In the genomic region with DNA sequence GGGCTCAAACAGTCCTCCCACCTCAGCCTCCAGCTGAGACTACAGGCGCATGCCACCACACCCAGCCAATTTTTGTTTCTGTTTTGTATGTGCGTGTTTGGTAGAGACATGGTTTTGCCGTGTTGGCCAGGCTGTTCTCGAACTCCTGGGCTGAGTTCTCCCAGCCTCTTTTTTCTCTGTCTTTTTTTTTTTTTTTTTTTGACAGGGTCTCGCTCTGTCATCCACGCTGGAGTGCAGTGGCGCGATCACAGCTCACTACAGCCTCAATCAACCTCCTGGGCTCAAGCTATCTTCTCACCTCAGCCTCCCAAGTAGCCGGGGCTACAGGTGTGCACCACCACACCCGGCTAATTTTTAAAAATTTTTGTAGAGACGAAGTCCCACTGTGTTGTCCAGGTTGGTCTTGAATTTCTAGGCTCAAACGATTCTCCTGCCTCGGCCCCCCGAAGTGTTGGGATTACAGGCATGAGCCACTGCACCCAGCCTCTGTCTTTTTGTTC, we compare ENCODE assay signal across 8 cellular contexts. TPM values are rescaled to one million over a fixed set of nuclear protein-coding genes. Genes with fewer than 3 reads are reported as not detected.
DNase-seq lines count a peak whose midpoint lies in the region; ATAC-seq and TF ChIP-seq lines count a peak whose summit lies in the region.

No MANE protein-coding gene starts in this region.

- H3K9me3 Mint-ChIP-seq in activated T-cell treated with anti-CD3 and anti-CD28 coated beads, Interleukin-2, amount 50 U/mL, for 4 hours: no peaks in the 10 kb centered on the region

- RAD21 ChIA-PET in HCT116 (lab: Charles Lee; ENCODE audit: low non-redundant PET in 1 of 2, low total read pairs in 2 of 2, uncharacterized antibody in 2 of 2, unreplicated experiment in 2 of 2): interaction anchor here (0.7 to 2.0 kb wide), 4 partner anchors 17 to 182 kb away, joined by 3 to 7 read pairs (median 4); no protein-coding TSS in a partner anchor

- H3K27me3 Mint-ChIP-seq in activated T-cell treated with anti-CD3 and anti-CD28 coated beads, Interleukin-2, amount 50 U/mL, for 4 hours (ENCODE audit: low read depth): no peaks in the 10 kb centered on the region

- peak overlapping the region; percentile 89 for H3K9ac ChIP-seq in HCT116 (ENCODE audit: low read length)
- peak overlapping the region; percentile 55 for H3K9ac ChIP-seq in smooth muscle cell (ENCODE audit: low read depth)

- TF ChIP-seq CTCF in HCT116 (IDR thresholded peaks at IDR 0.05 in 2 of 3, conservative IDR thresholded peaks at IDR 0.05 in 1 of 3; ENCODE audit: borderline replicate concordance in 1 of 3, insufficient read depth in 1 of 3, low read depth in 2 of 3, low read length in 2 of 3) (no peak), right atrium auricular region (IDR thresholded peaks at IDR 0.05) (no peak), smooth muscle cell (IDR thresholded peaks at IDR 0.05; ENCODE audit: borderline replicate concordance, insufficient read depth, poor library complexity, severe bottlenecking) (no peak)

- intact Hi-C loops in HCT116 (cut with micrococcal nuclease): loop anchor here (5.0 kb wide), 1 partner anchor 113 kb away; the partner anchor contains the start of gene MANF

- no peaks in the 10 kb centered on the region for H3F3A ChIP-seq in smooth muscle cell (ENCODE audit: low read depth)

- TF ChIP-seq RAD21 in HCT116 (IDR thresholded peaks at IDR 0.05; ENCODE audit: low read depth): no peak

- peaks cover 0 to 6% of the 10 kb centered on the region in 2 experiments; a peak in 1 of 4 replicates for H3K36me3 ChIP-seq in HCT116 (ENCODE audit: control insufficient read depth in 1 of 2, insufficient read depth in 2 of 2, low read length in 2 of 2)
- no peaks in the 10 kb centered on the region for H3K36me3 ChIP-seq in right atrium auricular region
- no peaks in the 10 kb centered on the region for H3K36me3 ChIP-seq in smooth muscle cell (ENCODE audit: low read depth)

- H3K9me3 ChIP-seq in HCT116 (ENCODE audit: control insufficient read depth in 1 of 2, insufficient read depth in 1 of 2, low read depth in 1 of 2, low read length in 2 of 2) (no peaks in the 10 kb centered on the region), right atrium auricular region (no peaks in the 10 kb centered on the region), smooth muscle cell (replicated peaks; ENCODE audit: low read depth) (no peaks in the 10 kb centered on the region)

- peaks cover 10 to 17% of the 10 kb centered on the region in 2 experiments; a peak in 3 of 4 replicates for H3K4me1 ChIP-seq in HCT116 (ENCODE audit: control insufficient read depth in 1 of 2, insufficient read depth in 2 of 2, low read length in 2 of 2)
- peaks cover 0 to 9% of the 10 kb centered on the region in 2 donors for H3K4me1 ChIP-seq in right atrium auricular region
- H3K4me1 ChIP-seq in smooth muscle cell (ENCODE audit: low read depth): peaks cover 6% of the 10 kb centered on the region

- H3K27me3 ChIP-seq in HCT116 (ENCODE audit: insufficient read depth, low read length) (no peaks in the 10 kb centered on the region), right atrium auricular region (no peaks in the 10 kb centered on the region), smooth muscle cell (ENCODE audit: low read depth) (no peaks in the 10 kb centered on the region)

- H3K4me1 Mint-ChIP-seq in activated T-cell treated with anti-CD3 and anti-CD28 coated beads, Interleukin-2, amount 50 U/mL, for 4 hours (ENCODE audit: low read depth): peaks cover 10% of the 10 kb centered on the region

- DNase-seq in HCT116 (ENCODE audit: low read depth, low spot score) (no peak), right atrium auricular region (ENCODE audit: low spot score) (no peak), smooth muscle cell (lab: John Stamatoyannopoulos, UW; ENCODE audit: unreplicated experiment) (no peak), activated gamma-delta T cell (lab: John Stamatoyannopoulos, UW) (no peak), NCI-H1092 treated with DMSO at 0.1 percent for 48 hours (lab: John Stamatoyannopoulos, UW) (no peak), LoVo (ENCODE audit: low spot score) (no peak)
- DNase-seq in activated T-cell treated with anti-CD3 and anti-CD28 coated beads, Interleukin-2, amount 50 U/mL, for 4 hours: no peak

- no peak for TF ChIP-seq POLR2A in HCT116 (IDR thresholded peaks at IDR 0.05; ENCODE audit: borderline replicate concordance, extremely low read depth, insufficient read depth, insufficient read length)

- H4K20me1 ChIP-seq in HCT116 (ENCODE audit: insufficient read depth) (no peaks in the 10 kb centered on the region), smooth muscle cell (ENCODE audit: low read depth) (peaks cover 6% of the 10 kb centered on the region)

- H3K36me3 Mint-ChIP-seq in activated T-cell treated with anti-CD3 and anti-CD28 coated beads, Interleukin-2, amount 50 U/mL, for 4 hours (ENCODE audit: insufficient read depth): no peaks in the 10 kb centered on the region

- H3K4me3 ChIP-seq in HCT116 (replicated peaks in 1 of 2; ENCODE audit: low read depth in 1 of 2, low read length in 2 of 2): peak overlapping the region; percentile 27 to 72
- H3K4me3 ChIP-seq in right atrium auricular region: peak overlapping the region in 1 of 2 donors; percentile 90
- H3K4me3 ChIP-seq in smooth muscle cell: peak overlapping the region; percentile 43

- no peak for ATAC-seq in HCT116
- no peak for ATAC-seq in activated T-cell treated with anti-CD3 and anti-CD28 coated beads, Interleukin-2, amount 50 U/mL, for 4 hours
- no peak for ATAC-seq in HG03565 (IDR thresholded peaks at IDR 0.05; ENCODE audit: unreplicated experiment)

- no peaks in the 10 kb centered on the region for H3K9me2 ChIP-seq in HCT116 (ENCODE audit: insufficient read depth)

- H3K4me2 ChIP-seq in HCT116 (ENCODE audit: low read length) (peak overlapping the region; percentile 76), smooth muscle cell (peak overlapping the region; percentile 80)

- no TSS peak for BruUV-seq in HCT116 (replicated peaks; lab: Mats Ljungman, UMichigan)

- WGBS in smooth muscle cell (ENCODE audit: low lambda C conversion rate): 96% methylated on average over 14 of the region's 14 CpGs

- H3K27ac ChIP-seq in HCT116 (ENCODE audit: low read depth, low read length) (peak overlapping the region; percentile 89), right atrium auricular region (peak overlapping the region; percentile 98 to 99), smooth muscle cell (ENCODE audit: low read depth) (peak overlapping the region; percentile 87)

- peaks cover 36% of the 10 kb centered on the region for H3K79me2 ChIP-seq in HCT116 (ENCODE audit: insufficient read depth, low read length)
- H3K79me2 ChIP-seq in smooth muscle cell (ENCODE audit: low read depth): peaks cover 25% of the 10 kb centered on the region

- H2AFZ ChIP-seq in HCT116 (ENCODE audit: low read depth, low read length, poor library complexity, severe bottlenecking): no peak overlapping the region
- peak overlapping the region; percentile 78 for H2AFZ ChIP-seq in smooth muscle cell (ENCODE audit: low read depth)

- POLR2A ChIA-PET in HCT116 (lab: Charles Lee): interaction anchor here (0.7 to 2.0 kb wide), 11 partner anchors 15 to 557 kb away, joined by 3 to 8 read pairs (median 4); no protein-coding TSS in a partner anchor

- H3K4me3 Mint-ChIP-seq in activated T-cell treated with anti-CD3 and anti-CD28 coated beads, Interleukin-2, amount 50 U/mL, for 4 hours: peak overlapping the region; percentile 98

- CTCF ChIA-PET in HCT116 (lab: Charles Lee): interaction anchor here (0.7 to 4.9 kb wide), 15 partner anchors 8 to 885 kb away, joined by 3 to 98 read pairs (median 4); partner anchors contain the start of genes ABHD14B, MAPKAPK3 and TEX264

TF ChIP-seq in HCT116, 20 proteins besides CTCF, POLR2A, EP300 and RAD21 (continues in another document):
- TF ChIP-seq, protein P1, sequence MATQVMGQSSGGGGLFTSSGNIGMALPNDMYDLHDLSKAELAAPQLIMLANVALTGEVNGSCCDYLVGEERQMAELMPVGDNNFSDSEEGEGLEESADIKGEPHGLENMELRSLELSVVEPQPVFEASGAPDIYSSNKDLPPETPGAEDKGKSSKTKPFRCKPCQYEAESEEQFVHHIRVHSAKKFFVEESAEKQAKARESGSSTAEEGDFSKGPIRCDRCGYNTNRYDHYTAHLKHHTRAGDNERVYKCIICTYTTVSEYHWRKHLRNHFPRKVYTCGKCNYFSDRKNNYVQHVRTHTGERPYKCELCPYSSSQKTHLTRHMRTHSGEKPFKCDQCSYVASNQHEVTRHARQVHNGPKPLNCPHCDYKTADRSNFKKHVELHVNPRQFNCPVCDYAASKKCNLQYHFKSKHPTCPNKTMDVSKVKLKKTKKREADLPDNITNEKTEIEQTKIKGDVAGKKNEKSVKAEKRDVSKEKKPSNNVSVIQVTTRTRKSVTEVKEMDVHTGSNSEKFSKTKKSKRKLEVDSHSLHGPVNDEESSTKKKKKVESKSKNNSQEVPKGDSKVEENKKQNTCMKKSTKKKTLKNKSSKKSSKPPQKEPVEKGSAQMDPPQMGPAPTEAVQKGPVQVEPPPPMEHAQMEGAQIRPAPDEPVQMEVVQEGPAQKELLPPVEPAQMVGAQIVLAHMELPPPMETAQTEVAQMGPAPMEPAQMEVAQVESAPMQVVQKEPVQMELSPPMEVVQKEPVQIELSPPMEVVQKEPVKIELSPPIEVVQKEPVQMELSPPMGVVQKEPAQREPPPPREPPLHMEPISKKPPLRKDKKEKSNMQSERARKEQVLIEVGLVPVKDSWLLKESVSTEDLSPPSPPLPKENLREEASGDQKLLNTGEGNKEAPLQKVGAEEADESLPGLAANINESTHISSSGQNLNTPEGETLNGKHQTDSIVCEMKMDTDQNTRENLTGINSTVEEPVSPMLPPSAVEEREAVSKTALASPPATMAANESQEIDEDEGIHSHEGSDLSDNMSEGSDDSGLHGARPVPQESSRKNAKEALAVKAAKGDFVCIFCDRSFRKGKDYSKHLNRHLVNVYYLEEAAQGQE (IDR thresholded peaks at IDR 0.05; ENCODE audit: low read depth): no peak
- TF ChIP-seq SP1 (IDR thresholded peaks at IDR 0.05; ENCODE audit: low read depth) (no peak), TCF7L2 (IDR thresholded peaks at IDR 0.05; ENCODE audit: borderline replicate concordance, extremely low read depth, insufficient read depth, insufficient read length) (no peak), JUND (IDR thresholded peaks at IDR 0.05) (no peak), CBX3 (IDR thresholded peaks at IDR 0.05; ENCODE audit: low read depth) (no peak), SIN3A (IDR thresholded peaks at IDR 0.05; ENCODE audit: low read depth) (no peak)

RNA-seq across cellular contexts. Expression of gene DCAF1, which starts 0.9 kb away (rescaled TPM):
- total RNA-seq in HCT116 (2021; ENCODE audit: unreplicated experiment) (38.3 TPM), right atrium auricular region (10 to 100 TPM; 10.8 to 15.6 TPM), smooth muscle cell (7.4 and 7.8 TPM in 2 replicates)
- 23.9 and 26.4 TPM in 2 replicates for polyA plus RNA-seq in HCT116 (2012)
- 10 to 100 TPM; 42.3 to 47.1 (median 42.5) TPM for total RNA-seq in activated T-cell treated with anti-CD3 and anti-CD28 coated beads, Interleukin-2, amount 50 U/mL, for 4 hours
- polyA plus RNA-seq in smooth muscle cell: 4.3 and 6.2 TPM in 2 replicates

RNA-seq across cellular contexts. Expression of gene RAD54L2, which starts 37.8 kb away (rescaled TPM):
- total RNA-seq in HCT116 (2021; ENCODE audit: unreplicated experiment) (20.2 TPM), right atrium auricular region (10 to 100 TPM in 1 of 2 donors, 1 to 10 TPM in 1; 7.8 to 10.8 TPM), smooth muscle cell (12.8 and 13.7 TPM in 2 replicates)
- 6.2 and 6.3 TPM in 2 replicates for polyA plus RNA-seq in HCT116 (2012)
- total RNA-seq in activated T-cell treated with anti-CD3 and anti-CD28 coated beads, Interleukin-2, amount 50 U/mL, for 4 hours: 10 to 100 TPM; 35.1 to 40.5 (median 37.4) TPM
- 12.6 and 18.6 TPM in 2 replicates for polyA plus RNA-seq in smooth muscle cell
